ENCODE assay signal across 1 cellular context in genomic region chr1:154320882-154321608, GRCh38.
TF ChIP-seq lines count a peak whose summit lies in the region.

Gene AQP10, plus strand, starts transcription at chr1:154321093. Its CDS starts 63 bp downstream, at chr1:154321156.

TF ChIP-seq in K562, 482 proteins besides CTCF, POLR2A, EP300 and RAD21 (continued from another document):
- no peak for TF ChIP-seq IRF1 (CRISPR knock-in tag; IDR thresholded peaks at IDR 0.05; ENCODE audit: borderline replicate concordance)
- TF ChIP-seq SRSF1 (IDR thresholded peaks at IDR 0.05; ENCODE audit: low read depth, low read length), result no peak
- no peak for TF ChIP-seq CEBPZ (IDR thresholded peaks at IDR 0.05; ENCODE audit: borderline replicate concordance, low read depth, low read length)
- TF ChIP-seq SMARCB1 (IDR thresholded peaks at IDR 0.05; ENCODE audit: insufficient read length, low read depth), result peak; percentile 43
- TF ChIP-seq HINFP (tag; conservative IDR thresholded peaks at IDR 0.05; ENCODE audit: low read depth), result peak; percentile 70
- TF ChIP-seq FOXK2 (conservative IDR thresholded peaks at IDR 0.05 in 1 of 2, IDR thresholded peaks at IDR 0.05 in 1 of 2; ENCODE audit: low read depth in 2 of 2), result peak; percentile 86 to 92
- TF ChIP-seq ZKSCAN8 (CRISPR knock-in tag; IDR thresholded peaks at IDR 0.05), result no peak
- no peak for TF ChIP-seq ZNF274 (IDR thresholded peaks at IDR 0.05; ENCODE audit: borderline replicate concordance, low read depth, low read length)
- peak in 1 of 2 experiments; percentile 87; a peak in 2 of 4 replicates for TF ChIP-seq HDAC1 (IDR thresholded peaks at IDR 0.05)
- peak; percentile 34 for TF ChIP-seq MEIS2 (IDR thresholded peaks at IDR 0.05; ENCODE audit: partially characterized antibody)
